ENCODE assay signal across 9 cellular contexts in the genomic region with DNA sequence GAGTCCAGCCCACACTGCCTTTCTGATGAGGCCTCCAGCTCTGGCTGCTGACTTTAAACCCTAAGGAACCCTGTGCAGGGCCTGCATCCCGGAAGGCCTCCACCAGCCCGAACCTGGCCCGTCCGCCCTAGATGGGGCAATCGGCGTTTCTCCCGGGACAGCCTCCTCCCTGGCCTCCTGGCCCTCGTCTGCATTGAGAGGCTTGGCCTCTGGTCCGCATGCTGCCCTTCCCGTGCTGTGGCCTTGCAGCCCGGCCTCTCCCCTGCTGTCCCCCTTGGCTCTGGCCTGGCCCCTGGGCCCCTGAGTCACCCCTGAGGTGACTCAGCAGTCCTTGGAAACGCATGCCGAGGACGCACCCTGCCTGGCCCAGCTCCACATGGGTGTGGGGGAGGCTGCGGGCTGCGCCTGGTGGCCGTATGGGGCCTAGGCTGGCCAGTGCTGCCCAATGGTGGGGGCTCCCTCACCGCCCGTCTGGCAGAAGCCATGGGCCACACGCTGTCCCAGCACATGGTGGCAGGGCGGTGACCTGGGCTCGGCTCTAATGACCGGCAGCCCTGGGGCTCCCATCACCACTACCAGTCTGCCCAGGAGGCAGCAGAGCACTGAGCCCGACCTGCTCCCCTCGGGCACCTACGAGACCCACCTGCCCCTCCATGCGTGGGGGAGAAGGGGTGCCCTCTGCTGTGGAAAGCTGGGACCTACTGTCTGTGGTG. TPM values are rescaled to one million over a fixed set of nuclear protein-coding genes. Genes with fewer than 3 reads are reported as not detected.
A peak's percentile ranks its signal among the peaks of the same experiment; 100 is the strongest.
DNase-seq lines count a peak whose midpoint lies in the region; ATAC-seq, FAIRE-seq and TF ChIP-seq lines count a peak whose summit lies in the region.
"Had no signal": no experiment of that assay in that cellular context is flagged by ENCODE, and none has a peak within 500 bp of the region (broad histone marks: within the 10 kb centered on the region; RNA-seq: fewer than 3 reads in every experiment).

No MANE protein-coding gene starts in this region.

- H3K27ac ChIP-seq in GM12878 (ENCODE audit: control insufficient read depth, insufficient read depth) = peak overlapping the region; percentile 93
- H3K27ac ChIP-seq in thymus (ENCODE audit: low read depth) = peak overlapping the region; percentile 21

- POLR2A ChIA-PET in GM12878 (lab: Charles Lee) = interaction anchor here (0.9 to 9.4 kb wide), 6 partner anchors 19 to 145 kb away, joined by 3 to 110 read pairs (median 9); a partner anchor contains a TSS

- RAD21 ChIA-PET in GM12878 (lab: Charles Lee; ENCODE audit: unreplicated experiment) = interaction anchor here (0.8 to 1.7 kb wide), 4 partner anchors 26 to 31 kb away, joined by 3 to 13 read pairs (median 10); a partner anchor contains a TSS

- H3K4me2 ChIP-seq in GM12878 (ENCODE audit: control insufficient read depth, insufficient read depth) = peak overlapping the region; percentile 93

- no peak for TF ChIP-seq EP300 in GM12878 (IDR thresholded peaks at IDR 0.05; ENCODE audit: borderline replicate concordance in 1 of 2, control insufficient read depth in 1 of 2, low read depth in 2 of 2, low read length in 2 of 2)

- WGBS in GM12878 (ENCODE audit: insufficient coverage, insufficient replicate concordance, low lambda C conversion rate, missing lambda C conversion rate) = 73% methylated on average over 26 of the region's 27 CpGs
- WGBS in thymus = 91% methylated on average over 27 of the region's 27 CpGs

- peaks cover 98% of the 10 kb centered on the region for H3K79me2 ChIP-seq in GM12878 (ENCODE audit: control insufficient read depth, insufficient read depth, low read length)

- H2AFZ ChIP-seq in GM12878 (ENCODE audit: control insufficient read depth, low read depth, low read length) = no peak overlapping the region

- no peaks in the 10 kb centered on the region for H4K20me1 ChIP-seq in GM12878 (ENCODE audit: control insufficient read depth, insufficient read depth)

- no peak for TF ChIP-seq CTCF in GM12878 (IDR thresholded peaks at IDR 0.05 in 2 of 3, conservative IDR thresholded peaks at IDR 0.05 in 1 of 3; ENCODE audit: control insufficient read depth in 2 of 3, extremely low read depth in 1 of 3, insufficient read depth in 1 of 3, low read depth in 3 of 3, low read length in 3 of 3)
- no peak for TF ChIP-seq CTCF in GM20000 (IDR thresholded peaks at IDR 0.05; ENCODE audit: extremely low read depth, missing control alignments)

- peaks cover 88% of the 10 kb centered on the region for H3K4me1 ChIP-seq in GM12878 (ENCODE audit: control insufficient read depth, insufficient read depth, low read length)
- H3K4me1 ChIP-seq in thymus (ENCODE audit: control insufficient read depth, insufficient read depth, low read length) = peaks cover 10% of the 10 kb centered on the region

- CTCF ChIA-PET in GM12878 (lab: Yijun Ruan, JAX) = interaction anchor here (0.8 to 2.9 kb wide), 10 partner anchors 9 to 144 kb away, joined by 3 to 24 read pairs (median 5); a partner anchor contains a TSS

- TF ChIP-seq RAD21 in GM12878 (IDR thresholded peaks at IDR 0.05; ENCODE audit: insufficient read depth, low read depth, low read length) = no peak

- H3K4me3 ChIP-seq in GM12878 (peak overlapping the region; percentile 52; the same call in 1 of the 2 replicates), thymus (ENCODE audit: low read length) (no peak overlapping the region)

- no peak; the same call in 1 of the 2 replicates for TF ChIP-seq POLR2A in GM12878 (IDR thresholded peaks at IDR 0.05; ENCODE audit: low read depth, low read length)

- no TSS peak for BruUV-seq in GM12878 (replicated peaks; lab: Mats Ljungman, UMichigan)

- intact Hi-C loops in GM12878 (cut with micrococcal nuclease; ENCODE audit: unreplicated experiment) = loop anchor here (1.0 kb wide), 1 partner anchor 21 kb away; no protein-coding TSS in a partner anchor

- SMC1A ChIA-PET in GM12878 (lab: Charles Lee; ENCODE audit: uncharacterized antibody, unreplicated experiment) = interaction anchor here (1.7 to 4.1 kb wide), 3 partner anchors 20 to 27 kb away, joined by 5 to 27 read pairs (median 13); a partner anchor contains a TSS

- peak overlapping the region; percentile 77 for H3K9ac ChIP-seq in GM12878 (ENCODE audit: control insufficient read depth, insufficient read depth, low read length)

- DNase-seq in HT-29 (ENCODE audit: low spot score) (peak; percentile 57), GM12878 (ENCODE audit: low read depth, low spot score) (no peak), kidney tubule cell (ENCODE audit: low spot score) (peak; percentile 92), epidermal melanocyte (ENCODE audit: insufficient read length, low spot score) (no peak), GM20000 (ENCODE audit: low spot score) (no peak)

- ATAC-seq in GM12878 (no peak), GM19452 (IDR thresholded peaks at IDR 0.05; ENCODE audit: unreplicated experiment) (no peak), HG02678 (IDR thresholded peaks at IDR 0.05; ENCODE audit: unreplicated experiment) (no peak)

- H3K9me3 ChIP-seq in GM12878 (replicated peaks; ENCODE audit: control insufficient read depth, insufficient read depth, low read length) (no peaks in the 10 kb centered on the region), thymus (ENCODE audit: control insufficient read depth) (no peaks in the 10 kb centered on the region)

- no peak for FAIRE-seq in GM12878 (lab: Jason Lieb, UNC)
- FAIRE-seq: TTC549 had no signal

- in situ Hi-C loops in GM12878 (cut with MboI) = no loop called here

- H3K36me3 ChIP-seq in GM12878 (ENCODE audit: control insufficient read depth in 2 of 2, insufficient read depth in 2 of 2, low read length in 1 of 2) = peaks cover 12 to 20% of the 10 kb centered on the region in 2 experiments; a peak in 3 of 4 replicates
- H3K36me3 ChIP-seq in thymus (ENCODE audit: control insufficient read depth, insufficient read depth) = peaks cover 4% of the 10 kb centered on the region

- H3K27me3 ChIP-seq in GM12878 (replicated peaks in 1 of 2; ENCODE audit: control insufficient read depth in 2 of 2, insufficient read depth in 2 of 2, low read length in 1 of 2) (no peaks in the 10 kb centered on the region), thymus (ENCODE audit: control insufficient read depth, insufficient read depth) (no peaks in the 10 kb centered on the region)

RNA-seq across cellular contexts. Expression of a gene that starts 25.7 kb away (rescaled TPM):
- total RNA-seq in HT-29 (2014; rRNA removed; shearing (Covaris generic)) = 43.5 and 55.5 TPM in 2 replicates
- 38.8 and 43.5 TPM in 2 replicates for total RNA-seq in GM12878 (2013; cell fraction: nucleolus; rRNA removed)
- total RNA-seq in GM12878 (2014; rRNA removed) (24.0 and 28.9 TPM in 2 replicates), GM12878 (2014; rRNA removed; fragmentation: Illumina TruSeq; extraction: Trizol) (9.2 and 11.8 TPM in 2 replicates), GM12878 (2021) (41.5 and 47.4 TPM in 2 replicates)
- 9.3 TPM for polyA plus RNA-seq in GM12878 (2011; ENCODE audit: low read depth)
- polyA plus RNA-seq in GM12878 (2011; rRNA removed) (20.3 and 28.0 TPM in 2 replicates), GM12878 (2014; fragmentation: Illumina TruSeq; extraction: Trizol) (1.6 and 9.2 TPM in 2 replicates), GM12878 (2014; fragmentation: Nextera tagmentation; extraction: Ambion mirVana) (1 to 10 TPM in 1 of 2 experiments, under 1 TPM in 1; 0.93 to 3.0 TPM), GM12878 (2014; rRNA removed) (36.5 and 44.0 TPM in 2 replicates), GM12878 (2016; fragmentation: Nextera tagmentation; extraction: Ambion mirVana) (10 to 100 TPM; 30.0 to 32.5 TPM), thymus (40.6 TPM)
- polyA plus RNA-seq in GM12878 (2011; cell fraction: cytosol; rRNA removed) = 42.5 and 50.8 TPM in 2 replicates
- 84.7 and 86.6 TPM in 2 replicates for polyA plus RNA-seq in GM12878 (2011; cell fraction: nucleus; rRNA removed)
- 27.3 and 36.9 TPM in 2 replicates for polyA plus RNA-seq in GM12878 (2012)
- 16.5 and 39.6 TPM in 2 replicates for polyA minus RNA-seq in GM12878 (2011; rRNA and poly(A)+ RNA removed)
- polyA minus RNA-seq in GM12878 (2011; cell fraction: cytosol; rRNA and poly(A)+ RNA removed) = 19.4 and 21.3 TPM in 2 replicates
- polyA minus RNA-seq in GM12878 (2011; cell fraction: nucleus; rRNA and poly(A)+ RNA removed) = 16.6 and 34.7 TPM in 2 replicates

RNA-seq across cellular contexts. Expression of a gene that starts 27.8 kb away (rescaled TPM):
- total RNA-seq in HT-29 (2014; rRNA removed; shearing (Covaris generic)) = 49.7 and 63.7 TPM in 2 replicates
- total RNA-seq in GM12878 (2013; cell fraction: nucleolus; rRNA removed) = 40.3 and 57.6 TPM in 2 replicates
- total RNA-seq in GM12878 (2014; rRNA removed) = 33.0 and 37.7 TPM in 2 replicates
- 27.2 and 28.4 TPM in 2 replicates for total RNA-seq in GM12878 (2014; rRNA removed; fragmentation: Illumina TruSeq; extraction: Trizol)
- 59.8 and 69.1 TPM in 2 replicates for total RNA-seq in GM12878 (2021)
- 8.7 TPM for polyA plus RNA-seq in GM12878 (2011; ENCODE audit: low read depth)
- 20.1 and 26.2 TPM in 2 replicates for polyA plus RNA-seq in GM12878 (2011; rRNA removed)
- polyA plus RNA-seq in GM12878 (2011; cell fraction: cytosol; rRNA removed) = 26.2 and 48.9 TPM in 2 replicates
- 72.7 and 135 TPM in 2 replicates for polyA plus RNA-seq in GM12878 (2011; cell fraction: nucleus; rRNA removed)
- 22.8 and 27.9 TPM in 2 replicates for polyA plus RNA-seq in GM12878 (2012)
- 30.6 and 41.4 TPM in 2 replicates for polyA plus RNA-seq in GM12878 (2014; fragmentation: Illumina TruSeq; extraction: Trizol)
- polyA plus RNA-seq in GM12878 (2014; fragmentation: Nextera tagmentation; extraction: Ambion mirVana) = 1 to 10 TPM; 1.3 to 3.2 TPM
- polyA plus RNA-seq in GM12878 (2014; rRNA removed) = 62.6 and 69.2 TPM in 2 replicates
- 10 to 100 TPM; 41.7 to 47.5 TPM for polyA plus RNA-seq in GM12878 (2016; fragmentation: Nextera tagmentation; extraction: Ambion mirVana)
- 20.3 and 41.7 TPM in 2 replicates for polyA minus RNA-seq in GM12878 (2011; rRNA and poly(A)+ RNA removed)
- polyA minus RNA-seq in GM12878 (2011; cell fraction: cytosol; rRNA and poly(A)+ RNA removed) = 19.2 and 24.8 TPM in 2 replicates
- 23.7 and 47.4 TPM in 2 replicates for polyA minus RNA-seq in GM12878 (2011; cell fraction: nucleus; rRNA and poly(A)+ RNA removed)
- polyA plus RNA-seq in thymus = 3.5 TPM

RNA-seq across cellular contexts. Expression of a gene that starts 31.2 kb away (rescaled TPM):
- 9.4 and 18.6 TPM in 2 replicates for total RNA-seq in HT-29 (2014; rRNA removed; shearing (Covaris generic))
- 7.0 and 9.2 TPM in 2 replicates for total RNA-seq in GM12878 (2013; cell fraction: nucleolus; rRNA removed)
- total RNA-seq in GM12878 (2014; rRNA removed) = 3.5 and 4.2 TPM in 2 replicates
- 6.1 and 7.9 TPM in 2 replicates for total RNA-seq in GM12878 (2014; rRNA removed; fragmentation: Illumina TruSeq; extraction: Trizol)
- total RNA-seq in GM12878 (2021) = 18.3 and 20.3 TPM in 2 replicates
- 8.6 TPM for polyA plus RNA-seq in GM12878 (2011; ENCODE audit: low read depth)
- 3.4 and 7.2 TPM in 2 replicates for polyA plus RNA-seq in GM12878 (2011; rRNA removed)
- polyA plus RNA-seq in GM12878 (2011; cell fraction: cytosol; rRNA removed) = 12.4 and 18.1 TPM in 2 replicates
- polyA plus RNA-seq in GM12878 (2011; cell fraction: nucleus; rRNA removed) = 9.6 and 13.9 TPM in 2 replicates
- 11.4 and 16.8 TPM in 2 replicates for polyA plus RNA-seq in GM12878 (2012)
- 0.70 and 4.8 TPM in 2 replicates for polyA plus RNA-seq in GM12878 (2014; fragmentation: Illumina TruSeq; extraction: Trizol)
- 1 to 10 TPM in 1 of 2 experiments, under 1 TPM in 1; 0.79 to 4.3 TPM for polyA plus RNA-seq in GM12878 (2014; fragmentation: Nextera tagmentation; extraction: Ambion mirVana)
- 10.5 and 11.8 TPM in 2 replicates for polyA plus RNA-seq in GM12878 (2014; rRNA removed)
- 1 to 10 TPM; 3.7 to 8.5 TPM for polyA plus RNA-seq in GM12878 (2016; fragmentation: Nextera tagmentation; extraction: Ambion mirVana)
- polyA minus RNA-seq in GM12878 (2011; rRNA and poly(A)+ RNA removed) = 7.2 and 15.3 TPM in 2 replicates
- 9.6 and 10.3 TPM in 2 replicates for polyA minus RNA-seq in GM12878 (2011; cell fraction: cytosol; rRNA and poly(A)+ RNA removed)
- polyA minus RNA-seq in GM12878 (2011; cell fraction: nucleus; rRNA and poly(A)+ RNA removed) = 3.6 and 10.1 TPM in 2 replicates
- 16.9 TPM for polyA plus RNA-seq in thymus

RNA-seq across cellular contexts. Expression of a gene that starts 36.0 kb away (rescaled TPM):
- total RNA-seq in HT-29 (2014; rRNA removed; shearing (Covaris generic)) = 69.6 and 74.4 TPM in 2 replicates
- total RNA-seq in GM12878 (2013; cell fraction: nucleolus; rRNA removed) = 2.3 and 3.7 TPM in 2 replicates
- total RNA-seq in GM12878 (2014; rRNA removed) (19.2 and 24.6 TPM in 2 replicates), GM12878 (2014; rRNA removed; fragmentation: Illumina TruSeq; extraction: Trizol) (13.6 and 14.3 TPM in 2 replicates), GM12878 (2021) (18.5 and 21.4 TPM in 2 replicates)
- polyA plus RNA-seq in GM12878 (2011; ENCODE audit: low read depth) = 4.3 TPM
- polyA plus RNA-seq in GM12878 (2011; rRNA removed) (1.7 and 2.6 TPM in 2 replicates), GM12878 (2014; fragmentation: Illumina TruSeq; extraction: Trizol) (11.2 and 11.6 TPM in 2 replicates), GM12878 (2014; fragmentation: Nextera tagmentation; extraction: Ambion mirVana) (1 to 10 TPM in 1 of 2 experiments, under 1 TPM in 1; 0.84 to 2.0 TPM), GM12878 (2014; rRNA removed) (22.4 and 23.6 TPM in 2 replicates), GM12878 (2016; fragmentation: Nextera tagmentation; extraction: Ambion mirVana) (10 to 100 TPM; 16.9 to 21.2 TPM), thymus (21.3 TPM)
- polyA plus RNA-seq in GM12878 (2011; cell fraction: cytosol; rRNA removed) = 3.5 and 3.7 TPM in 2 replicates
- 2.9 and 3.7 TPM in 2 replicates for polyA plus RNA-seq in GM12878 (2011; cell fraction: nucleus; rRNA removed)
- 8.1 and 10.2 TPM in 2 replicates for polyA plus RNA-seq in GM12878 (2012)
- 1.2 and 3.0 TPM in 2 replicates for polyA minus RNA-seq in GM12878 (2011; rRNA and poly(A)+ RNA removed)
- 1.3 and 2.5 TPM in 2 replicates for polyA minus RNA-seq in GM12878 (2011; cell fraction: cytosol; rRNA and poly(A)+ RNA removed)
- 0.38 and 0.60 TPM in 2 replicates for polyA minus RNA-seq in GM12878 (2011; cell fraction: nucleus; rRNA and poly(A)+ RNA removed)

Comparison
In these comparisons a context has a peak if more than half of its experiments do, and no peak if none do; other contexts are left out.
1. DNase-seq: peak in HT-29 (single experiment) and kidney tubule cell (single experiment); none in GM12878 (single experiment), epidermal melanocyte (single experiment) and GM20000 (single experiment).